13 cellular contexts compared by ENCODE assay signal in genomic region chr14:21107360-21107781, GRCh38. TPM values are rescaled to one million over a fixed set of nuclear protein-coding genes. Genes with fewer than 3 reads are reported as not detected.
DNase-seq lines count a peak whose midpoint lies in the region; ATAC-seq and TF ChIP-seq lines count a peak whose summit lies in the region.
"Had no signal": no experiment of that assay in that cellular context is flagged by ENCODE, and none has a peak within 500 bp of the region (broad histone marks: within the 10 kb centered on the region; RNA-seq: fewer than 3 reads in every experiment).

No MANE protein-coding gene starts in this region.

- no CpG with 5 or more reads among the region's 3 CpGs for WGBS in mesendoderm (ENCODE audit: extremely low coverage, insufficient coverage, low lambda C conversion rate)
- WGBS in prostate gland, result 31% methylated on average over 3 of the region's 3 CpGs

- H3K9me3 ChIP-seq in prostate gland, result no peaks in the 10 kb centered on the region

- no peak overlapping the region for H2BK5ac ChIP-seq in mesendoderm (ENCODE audit: low read length)

- TF ChIP-seq CTCF in chondrocyte (IDR thresholded peaks at IDR 0.05) (no peak), type B pancreatic cell (conservative IDR thresholded peaks at IDR 0.05) (no peak), prostate gland (IDR thresholded peaks at IDR 0.05) (no peak)

- no peak overlapping the region for H2BK15ac ChIP-seq in mesendoderm (replicated peaks; ENCODE audit: low read depth)

- no peak overlapping the region for H3K18ac ChIP-seq in mesendoderm (ENCODE audit: low read length)

- H2BK120ac ChIP-seq in mesendoderm (ENCODE audit: low read depth, low read length), result no peak overlapping the region

- H3K79me1 ChIP-seq in mesendoderm (ENCODE audit: low read length), result no peaks in the 10 kb centered on the region

- H3K9me3 Mint-ChIP-seq in chondrocyte (ENCODE audit: low read depth) (no peaks in the 10 kb centered on the region), type B pancreatic cell (no peaks in the 10 kb centered on the region)
- H3K9me3 Mint-ChIP-seq in activated CD8-positive, alpha-beta T cell treated with anti-CD3 and anti-CD28 coated beads, Interleukin-2, amount 10 ng/mL, durations not matched to agents 7 days and 5 days (ENCODE audit: insufficient read depth), result no peaks in the 10 kb centered on the region
- H3K9me3 Mint-ChIP-seq: activated naive CD4-positive, alpha-beta T cell treated with anti-CD3 and anti-CD28 coated beads, Interleukin-2, amount 50 U/mL, for 72 hours; H9 had no signal

- no peak overlapping the region for H3K23ac ChIP-seq in mesendoderm (ENCODE audit: low read length)

- intact Hi-C loops in prostate gland (cut with DNase I), result loop anchor here (10.0 kb wide), 1 partner anchor 277 kb away; the partner anchor contains the start of gene SUPT16H

- no peak overlapping the region for H4K8ac ChIP-seq in mesendoderm (ENCODE audit: low read depth, low read length)

- H3K4ac ChIP-seq in mesendoderm (ENCODE audit: low read depth, low read length), result no peak overlapping the region

- TF ChIP-seq POLR2A in prostate gland (IDR thresholded peaks at IDR 0.05), result no peak

- H3K36me3 Mint-ChIP-seq in chondrocyte (ENCODE audit: low read depth) (no peaks in the 10 kb centered on the region), type B pancreatic cell (no peaks in the 10 kb centered on the region)
- no peaks in the 10 kb centered on the region for H3K36me3 Mint-ChIP-seq in activated CD8-positive, alpha-beta T cell treated with anti-CD3 and anti-CD28 coated beads, Interleukin-2, amount 10 ng/mL, durations not matched to agents 7 days and 5 days (ENCODE audit: low read depth)

- H3K27ac Mint-ChIP-seq in chondrocyte (ENCODE audit: unreplicated experiment) (peak overlapping the region; percentile 83), type B pancreatic cell (peak overlapping the region; percentile 67)
- H3K27ac Mint-ChIP-seq in activated CD8-positive, alpha-beta T cell treated with anti-CD3 and anti-CD28 coated beads, Interleukin-2, amount 10 ng/mL, durations not matched to agents 7 days and 5 days, result no peak overlapping the region

- H2AK5ac ChIP-seq in mesendoderm (ENCODE audit: low read length), result no peak overlapping the region

- H3K27me3 Mint-ChIP-seq in chondrocyte (ENCODE audit: low read depth) (no peaks in the 10 kb centered on the region), type B pancreatic cell (no peaks in the 10 kb centered on the region)
- H3K27me3 Mint-ChIP-seq in activated CD8-positive, alpha-beta T cell treated with anti-CD3 and anti-CD28 coated beads, Interleukin-2, amount 10 ng/mL, durations not matched to agents 7 days and 5 days (ENCODE audit: low read depth), result peaks cover 3% of the 10 kb centered on the region

- H3K4me3 ChIP-seq in mesendoderm (ENCODE audit: low read length) (no peak overlapping the region), prostate gland (no peak overlapping the region)

- H3K4me2 ChIP-seq in mesendoderm (ENCODE audit: low read length), result no peak overlapping the region

- H3K27me3 ChIP-seq in mesendoderm (ENCODE audit: insufficient read depth, low read length, poor library complexity) (no peaks in the 10 kb centered on the region), prostate gland (replicated peaks; ENCODE audit: insufficient read depth) (no peaks in the 10 kb centered on the region)

- H3K27ac ChIP-seq in mesendoderm (ENCODE audit: low read depth, low read length) (no peak overlapping the region), prostate gland (no peak overlapping the region)

- ATAC-seq in activated CD8-positive, alpha-beta T cell treated with anti-CD3 and anti-CD28 coated beads, Interleukin-2, amount 10 ng/mL, durations not matched to agents 7 days and 5 days, result no peak
- ATAC-seq: activated naive CD4-positive, alpha-beta T cell treated with anti-CD3 and anti-CD28 coated beads, Interleukin-2, amount 50 U/mL, for 72 hours had no signal

- H3K4me3 Mint-ChIP-seq in chondrocyte (ENCODE audit: unreplicated experiment) (no peak overlapping the region), type B pancreatic cell (peak overlapping the region; percentile 75)
- no peak overlapping the region for H3K4me3 Mint-ChIP-seq in activated CD8-positive, alpha-beta T cell treated with anti-CD3 and anti-CD28 coated beads, Interleukin-2, amount 10 ng/mL, durations not matched to agents 7 days and 5 days

- H3K4me1 Mint-ChIP-seq in chondrocyte (ENCODE audit: low read depth) (peaks cover 42% of the 10 kb centered on the region), type B pancreatic cell (ENCODE audit: unreplicated experiment) (peaks cover 53% of the 10 kb centered on the region)
- H3K4me1 Mint-ChIP-seq in activated CD8-positive, alpha-beta T cell treated with anti-CD3 and anti-CD28 coated beads, Interleukin-2, amount 10 ng/mL, durations not matched to agents 7 days and 5 days (ENCODE audit: low read depth), result peaks cover 26% of the 10 kb centered on the region

- H3K79me2 ChIP-seq in mesendoderm (ENCODE audit: control insufficient read depth, insufficient read depth, low read length), result no peaks in the 10 kb centered on the region

- H3K9ac ChIP-seq in mesendoderm (ENCODE audit: low read length), result peak overlapping the region; percentile 22

- H3K56ac ChIP-seq in mesendoderm (ENCODE audit: low read length), result peak overlapping the region; percentile 66

- CTCF ChIA-PET in activated CD8-positive, alpha-beta T cell treated with anti-CD3 and anti-CD28 coated beads, Interleukin-2, amount 10 ng/mL, durations not matched to agents 7 days and 5 days (lab: Charles Lee), result interaction anchor here (8.5 to 10.7 kb wide), 2 partner anchors 13 to 96 kb away, joined by 193 to 225 read pairs; no protein-coding TSS in a partner anchor

- peak; percentile 24 to 45 for DNase-seq in NOMO-1 (lab: John Stamatoyannopoulos, UW; ENCODE audit: unreplicated experiment in 2 of 2)
- DNase-seq in NOMO-1 treated with DMSO at 0.1 percent for 48 hours (lab: John Stamatoyannopoulos, UW; ENCODE audit: unreplicated experiment), result no peak
- no peak for DNase-seq in chondrocyte (ENCODE audit: low spot score)
- DNase-seq in mesendoderm, result no peak
- DNase-seq in type B pancreatic cell (ENCODE audit: extremely low spot score, unreplicated experiment), result no peak
- DNase-seq in NCI-H524 treated with DMSO at 0.1 percent for 48 hours (lab: John Stamatoyannopoulos, UW), result no peak
- no peak for DNase-seq in prostate gland (ENCODE audit: low spot score)
- DNase-seq in activated CD8-positive, alpha-beta T cell treated with anti-CD3 and anti-CD28 coated beads, Interleukin-2, amount 10 ng/mL, durations not matched to agents 7 days and 5 days, result no peak

- peaks cover 10% of the 10 kb centered on the region for H3K4me1 ChIP-seq in mesendoderm (ENCODE audit: control insufficient read depth, low read depth, low read length)
- peaks cover 12% of the 10 kb centered on the region for H3K4me1 ChIP-seq in prostate gland (replicated peaks)

- no peak overlapping the region for H4K5ac ChIP-seq in mesendoderm (ENCODE audit: low read length)

- H3K36me3 ChIP-seq in mesendoderm (ENCODE audit: control insufficient read depth, insufficient read depth, low read length), result no peaks in the 10 kb centered on the region
- H3K36me3 ChIP-seq in prostate gland, result no peaks in the 10 kb centered on the region

- POLR2A ChIA-PET in activated CD8-positive, alpha-beta T cell treated with anti-CD3 and anti-CD28 coated beads, Interleukin-2, amount 10 ng/mL, durations not matched to agents 7 days and 5 days (lab: Charles Lee), result no interaction called here

RNA-seq across cellular contexts. Expression of gene TMEM253, which starts 6.5 kb away (rescaled TPM):
- total RNA-seq in chondrocyte (1.1 to 1.6 TPM (median 1.2 TPM) in 3 replicates), type B pancreatic cell (ENCODE audit: low replicate concordance) (1.8 and 2.9 TPM in 2 replicates), prostate gland (not detected)
- 1.1 TPM for polyA plus RNA-seq in mesendoderm (2013, experiment 1 of 2)
- polyA plus RNA-seq in mesendoderm (2013, experiment 2 of 2), result 1.2 TPM
- not detected for total RNA-seq in activated CD8-positive, alpha-beta T cell treated with anti-CD3 and anti-CD28 coated beads, Interleukin-2, amount 10 ng/mL, durations not matched to agents 7 days and 5 days
- total RNA-seq: A172, Daoy had no signal

RNA-seq across cellular contexts. Expression of gene ZNF219, which starts 8.9 kb away (rescaled TPM):
- total RNA-seq in chondrocyte (23.3 to 26.3 TPM (median 23.9 TPM) in 3 replicates), type B pancreatic cell (ENCODE audit: low replicate concordance) (47.8 and 58.0 TPM in 2 replicates), prostate gland (10 to 100 TPM; 56.8 to 89.8 TPM)
- polyA plus RNA-seq in mesendoderm (2013, experiment 1 of 2), result 43.6 TPM
- polyA plus RNA-seq in mesendoderm (2013, experiment 2 of 2), result 45.1 TPM
- total RNA-seq in activated CD8-positive, alpha-beta T cell treated with anti-CD3 and anti-CD28 coated beads, Interleukin-2, amount 10 ng/mL, durations not matched to agents 7 days and 5 days, result 1 to 10 TPM; 2.8 to 3.1 TPM

RNA-seq across cellular contexts. Expression of gene ARHGEF40, which starts 37.3 kb away (rescaled TPM):
- total RNA-seq in chondrocyte (86.1 to 144 TPM (median 90.4 TPM) in 3 replicates), type B pancreatic cell (ENCODE audit: low replicate concordance) (10.9 and 65.8 TPM in 2 replicates), prostate gland (10 to 100 TPM; 12.4 to 37.7 TPM)
- 29.5 TPM for polyA plus RNA-seq in mesendoderm (2013, experiment 1 of 2)
- polyA plus RNA-seq in mesendoderm (2013, experiment 2 of 2), result 26.2 TPM
- under 1 TPM; 0.53 to 0.83 TPM for total RNA-seq in activated CD8-positive, alpha-beta T cell treated with anti-CD3 and anti-CD28 coated beads, Interleukin-2, amount 10 ng/mL, durations not matched to agents 7 days and 5 days

RNA-seq across cellular contexts. Expression of gene OR5AU1, which starts 48.5 kb away (rescaled TPM):
- total RNA-seq in chondrocyte (not detected in 3 replicates), type B pancreatic cell (ENCODE audit: low replicate concordance) (0.17 TPM in 1 of 2 replicates, not detected in the other), prostate gland (not detected)
- polyA plus RNA-seq in mesendoderm (2013, experiment 1 of 2), result 0.01 TPM
- polyA plus RNA-seq in mesendoderm (2013, experiment 2 of 2), result 0.01 TPM
- not detected for total RNA-seq in activated CD8-positive, alpha-beta T cell treated with anti-CD3 and anti-CD28 coated beads, Interleukin-2, amount 10 ng/mL, durations not matched to agents 7 days and 5 days
- total RNA-seq: A172; activated naive CD4-positive, alpha-beta T cell treated with anti-CD3 and anti-CD28 coated beads, Interleukin-2, amount 50 U/mL, for 72 hours; Daoy; H9; left ventricle myocardium superior had no signal

RNA-seq across cellular contexts. Expression of gene RNASE8, which starts 49.7 kb away (rescaled TPM):
- total RNA-seq in chondrocyte (not detected in 3 replicates), type B pancreatic cell (ENCODE audit: low replicate concordance) (not detected in 2 replicates), prostate gland (not detected)
- not detected for polyA plus RNA-seq in mesendoderm (2013, experiment 1 of 2)
- not detected for polyA plus RNA-seq in mesendoderm (2013, experiment 2 of 2)
- total RNA-seq in activated CD8-positive, alpha-beta T cell treated with anti-CD3 and anti-CD28 coated beads, Interleukin-2, amount 10 ng/mL, durations not matched to agents 7 days and 5 days, result not detected
- total RNA-seq: A172; activated naive CD4-positive, alpha-beta T cell treated with anti-CD3 and anti-CD28 coated beads, Interleukin-2, amount 50 U/mL, for 72 hours; Daoy; H9; left ventricle myocardium superior had no signal

Comparison
In these comparisons a context has a peak if more than half of its experiments do, and no peak if none do; other contexts are left out.
1. DNase-seq: peak in NOMO-1 (2 of 2); none in NOMO-1 treated with DMSO at 0.1 percent for 48 hours (single experiment), chondrocyte (single experiment), mesendoderm (single experiment), type B pancreatic cell (single experiment), NCI-H524 treated with DMSO at 0.1 percent for 48 hours (single experiment), prostate gland (single experiment) and activated CD8-positive, alpha-beta T cell treated with anti-CD3 and anti-CD28 coated beads, Interleukin-2, amount 10 ng/mL, durations not matched to agents 7 days and 5 days (single experiment).